ENCODE assay signal across 30 cellular contexts in the genomic region with DNA sequence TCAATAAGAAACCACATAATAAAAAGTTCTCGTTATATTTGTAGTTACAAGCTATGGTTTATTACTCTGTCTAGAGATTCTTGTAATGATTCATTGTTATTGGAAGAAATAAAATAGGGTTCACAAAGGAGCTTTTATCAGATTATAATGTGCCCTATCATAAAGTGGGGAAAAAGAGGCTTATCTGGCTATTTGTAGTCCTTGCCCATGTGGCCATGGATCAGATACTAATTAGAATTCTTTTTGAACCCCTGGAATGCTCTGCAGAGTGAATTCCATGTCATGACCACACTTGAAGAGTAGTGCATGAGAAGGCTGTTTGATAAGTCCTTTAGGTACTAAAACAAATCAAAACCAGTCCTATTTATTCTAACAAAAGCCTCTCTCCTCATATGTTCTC.
"Had no signal": no experiment of that assay in that cellular context is flagged by ENCODE, and none has a peak within 500 bp of the region (broad histone marks: within the 10 kb centered on the region; RNA-seq: fewer than 3 reads in every experiment).

No MANE protein-coding gene starts in this region.

- H3K9me3 ChIP-seq: adrenal gland, ascending aorta, left ventricle myocardium inferior, mucosa of descending colon, ovary, right lobe of liver, thyroid gland, upper lobe of left lung, vagina had no signal

- H3K27me3 ChIP-seq: adrenal gland, ascending aorta, foreskin keratinocyte, ovary, right lobe of liver, thyroid gland, upper lobe of left lung, vagina had no signal

- H3K4me1 ChIP-seq: adrenal gland, ascending aorta, foreskin keratinocyte, left ventricle myocardium inferior, right lobe of liver, thyroid gland, upper lobe of left lung had no signal

- ATAC-seq: activated CD4-positive, CD25-positive, alpha-beta regulatory T cell treated with anti-CD3 and anti-CD28 coated beads, Interleukin-2, amount 50 U/mL, for 24 hours; esophagus mucosa; foreskin keratinocyte; mucosa of descending colon; natural killer cell treated with Interleukin-12 subunit alpha and Interleukin-12 subunit beta and Interleukin-15 and Interleukin-18, amount 100 ng/mL, for 72 hours; right lobe of liver; stimulated activated memory B cell treated with anti-CD40 and anti-IgM and Interleukin-4, amounts not matched to agents 10 μg/mL and 1 μg/mL and 100 μg/mL, for 72 hours; stimulated activated naive CD8-positive, alpha-beta T cell treated with anti-CD3 and anti-CD28 coated beads, Interleukin-15, amount 100 ng/mL, for 72 hours had no signal

- H3K9me3 Mint-ChIP-seq: activated naive CD4-positive, alpha-beta T cell treated with anti-CD3 and anti-CD28 coated beads for 36 hours; activated naive CD8-positive, alpha-beta T cell treated with anti-CD3 and anti-CD28 coated beads for 36 hours; activated T-helper 1 cell treated with anti-CD3 and anti-CD28 coated beads, Interleukin-12 subunit alpha, Interleukin-12 subunit beta, Interleukin-2, Interleukin-4 antibody, amounts not matched to agents 30 ng/mL and 10 ng/mL and 1 ng/mL, durations not matched to agents 14 hours and 24 hours and 36 hours; natural killer cell treated with Interleukin-12 subunit alpha and Interleukin-12 subunit beta and Interleukin-15 and Interleukin-18, amount 100 ng/mL, for 72 hours; stimulated activated memory B cell treated with anti-CD40 and anti-IgM and Interleukin-4, amounts not matched to agents 10 μg/mL and 1 μg/mL and 100 μg/mL, for 72 hours; stimulated activated naive CD8-positive, alpha-beta T cell treated with anti-CD3 and anti-CD28 coated beads, Interleukin-15, amount 100 ng/mL, for 72 hours had no signal

- H3K27me3 Mint-ChIP-seq: activated naive CD8-positive, alpha-beta T cell treated with anti-CD3 and anti-CD28 coated beads for 36 hours; natural killer cell treated with Interleukin-12 subunit alpha and Interleukin-12 subunit beta and Interleukin-15 and Interleukin-18, amount 100 ng/mL, for 72 hours; progenitor cell of endocrine pancreas; stimulated activated memory B cell treated with anti-CD40 and anti-IgM and Interleukin-4, amounts not matched to agents 10 μg/mL and 1 μg/mL and 100 μg/mL, for 72 hours; stimulated activated naive CD8-positive, alpha-beta T cell treated with anti-CD3 and anti-CD28 coated beads, Interleukin-15, amount 100 ng/mL, for 72 hours had no signal

- H3K27ac Mint-ChIP-seq: activated naive CD4-positive, alpha-beta T cell treated with anti-CD3 and anti-CD28 coated beads for 36 hours; activated naive CD8-positive, alpha-beta T cell treated with anti-CD3 and anti-CD28 coated beads for 36 hours; activated T-helper 1 cell treated with anti-CD3 and anti-CD28 coated beads, Interleukin-12 subunit alpha, Interleukin-12 subunit beta, Interleukin-2, Interleukin-4 antibody, amounts not matched to agents 30 ng/mL and 10 ng/mL and 1 ng/mL, durations not matched to agents 14 hours and 24 hours and 36 hours; natural killer cell treated with Interleukin-12 subunit alpha and Interleukin-12 subunit beta and Interleukin-15 and Interleukin-18, amount 100 ng/mL, for 72 hours; progenitor cell of endocrine pancreas; stimulated activated memory B cell treated with anti-CD40 and anti-IgM and Interleukin-4, amounts not matched to agents 10 μg/mL and 1 μg/mL and 100 μg/mL, for 72 hours had no signal

- H3K36me3 Mint-ChIP-seq: activated naive CD8-positive, alpha-beta T cell treated with anti-CD3 and anti-CD28 coated beads for 36 hours; natural killer cell treated with Interleukin-12 subunit alpha and Interleukin-12 subunit beta and Interleukin-15 and Interleukin-18, amount 100 ng/mL, for 72 hours; stimulated activated memory B cell treated with anti-CD40 and anti-IgM and Interleukin-4, amounts not matched to agents 10 μg/mL and 1 μg/mL and 100 μg/mL, for 72 hours had no signal

- H3K4me3 Mint-ChIP-seq: activated naive CD4-positive, alpha-beta T cell treated with anti-CD3 and anti-CD28 coated beads for 36 hours; activated naive CD8-positive, alpha-beta T cell treated with anti-CD3 and anti-CD28 coated beads for 36 hours; activated T-helper 1 cell treated with anti-CD3 and anti-CD28 coated beads, Interleukin-12 subunit alpha, Interleukin-12 subunit beta, Interleukin-2, Interleukin-4 antibody, amounts not matched to agents 30 ng/mL and 10 ng/mL and 1 ng/mL, durations not matched to agents 14 hours and 24 hours and 36 hours; natural killer cell treated with Interleukin-12 subunit alpha and Interleukin-12 subunit beta and Interleukin-15 and Interleukin-18, amount 100 ng/mL, for 72 hours; stimulated activated memory B cell treated with anti-CD40 and anti-IgM and Interleukin-4, amounts not matched to agents 10 μg/mL and 1 μg/mL and 100 μg/mL, for 72 hours; stimulated activated naive CD8-positive, alpha-beta T cell treated with anti-CD3 and anti-CD28 coated beads, Interleukin-15, amount 100 ng/mL, for 72 hours had no signal

- H3K36me3 ChIP-seq: adrenal gland, ascending aorta, left ventricle myocardium inferior, ovary, right lobe of liver, thyroid gland, upper lobe of left lung, vagina had no signal

- DNase-seq: activated CD4-positive, alpha-beta T cell treated with anti-CD3 and anti-CD28 coated beads for 48 hours; activated CD4-positive, alpha-beta T cell treated with anti-CD3 and anti-CD28 coated beads, Interleukin-2, amount 50 U/mL, for 48 hours; activated CD8-positive, alpha-beta memory T cell treated with anti-CD3 and anti-CD28 coated beads for 24 hours; activated effector memory CD4-positive, alpha-beta T cell treated with anti-CD3 and anti-CD28 coated beads, Interleukin-2, amount 50 U/mL, for 16 hours; activated naive CD4-positive, alpha-beta T cell treated with anti-CD3 and anti-CD28 coated beads for 36 hours; activated naive CD8-positive, alpha-beta T cell treated with anti-CD3 and anti-CD28 coated beads for 36 hours; adrenal gland; caudate nucleus; foreskin keratinocyte; left ventricle myocardium inferior; mucosa of descending colon; ovary; right lobe of liver; stimulated activated CD4-positive, alpha-beta T cell treated with anti-CD3 and anti-CD28 coated beads, Interleukin-12 subunit alpha, Interleukin-12 subunit beta, amount 100 ng/mL, for 4 hours; stimulated activated CD4-positive, alpha-beta T cell treated with anti-CD3 and anti-CD28 coated beads, Interleukin-4, amount 100 ng/mL, for 4 hours; stimulated activated CD8-positive, alpha-beta memory T cell treated with anti-CD3 and anti-CD28 coated beads, Interleukin-4, amount 100 ng/mL, for 48 hours; stimulated activated naive CD8-positive, alpha-beta T cell treated with anti-CD3 and anti-CD28 coated beads, Interleukin-15, amount 100 ng/mL, for 72 hours; thyroid gland; upper lobe of left lung had no signal

- H3K4me1 Mint-ChIP-seq: activated naive CD8-positive, alpha-beta T cell treated with anti-CD3 and anti-CD28 coated beads for 36 hours; stimulated activated memory B cell treated with anti-CD40 and anti-IgM and Interleukin-4, amounts not matched to agents 10 μg/mL and 1 μg/mL and 100 μg/mL, for 72 hours; stimulated activated naive CD8-positive, alpha-beta T cell treated with anti-CD3 and anti-CD28 coated beads, Interleukin-15, amount 100 ng/mL, for 72 hours had no signal

- H3K4me3 ChIP-seq: adrenal gland, ascending aorta, left ventricle myocardium inferior, lung, mucosa of descending colon, ovary, right lobe of liver, skin epidermis, thyroid gland, upper lobe of left lung, vagina had no signal

- H3K27ac ChIP-seq: adrenal gland, ascending aorta, foreskin keratinocyte, left ventricle myocardium inferior, ovary, right lobe of liver, skin epidermis, thyroid gland, upper lobe of left lung, vagina, VCaP had no signal
